Comparison of ENCODE assay signal across 28 cellular contexts in the genomic region with DNA sequence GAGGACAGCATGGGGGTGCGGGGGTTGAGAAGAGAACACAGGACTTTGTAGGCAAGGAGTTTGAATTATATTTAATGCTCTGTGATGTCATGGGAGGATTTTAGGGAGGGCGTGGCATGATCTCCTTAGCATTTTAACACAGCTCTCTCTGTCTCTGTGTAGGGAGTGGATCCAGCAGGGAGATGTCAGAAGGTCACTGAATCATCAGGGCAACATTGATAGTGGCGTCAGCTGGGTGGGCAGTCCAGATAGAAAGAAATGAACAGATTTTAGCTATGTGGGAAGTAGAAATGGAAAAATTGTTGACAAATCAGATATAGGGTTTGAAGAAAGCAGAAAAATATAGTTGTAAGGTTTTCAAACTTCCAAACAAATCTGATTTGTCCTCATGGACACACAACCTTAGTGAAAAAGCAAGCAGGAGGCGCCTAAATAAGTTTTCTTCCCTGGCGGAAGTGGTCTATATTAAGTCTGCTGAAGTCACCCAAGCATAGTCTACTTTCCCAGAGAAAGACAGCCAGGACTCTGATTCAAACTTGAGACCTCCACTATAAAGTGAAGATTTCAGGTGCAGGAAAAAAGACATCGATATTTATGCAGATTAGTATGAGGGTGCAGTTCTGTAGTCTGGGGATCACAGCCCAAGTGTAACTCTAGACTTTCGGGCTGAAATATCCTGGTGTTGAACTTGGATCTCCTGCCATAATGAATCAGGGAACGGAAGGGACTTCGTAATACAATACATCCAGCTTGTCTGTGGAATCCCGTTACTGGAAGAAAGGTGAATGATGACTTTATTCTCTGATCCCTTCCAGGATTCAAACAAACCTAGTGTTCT. TPM values are rescaled to one million over a fixed set of nuclear protein-coding genes. Genes with fewer than 3 reads are reported as not detected.
"Had no signal": no experiment of that assay in that cellular context is flagged by ENCODE, and none has a peak within 500 bp of the region (broad histone marks: within the 10 kb centered on the region; RNA-seq: fewer than 3 reads in every experiment).

No MANE protein-coding gene starts in this region.

- H3K36me3 ChIP-seq: ascending aorta, MG63, SJSA1 had no signal

- H3K4me3 ChIP-seq: ascending aorta, body of pancreas, MG63, SJSA1 had no signal

- H3K4me1 ChIP-seq: ascending aorta, body of pancreas, SJSA1 had no signal

- H3K27ac ChIP-seq: ascending aorta, body of pancreas, SJSA1 had no signal

- H3K27me3 ChIP-seq: ascending aorta, body of pancreas had no signal

- DNase-seq: activated CD4-positive, alpha-beta memory T cell treated with anti-CD3 and anti-CD28 coated beads for 36 hours; activated CD4-positive, alpha-beta T cell treated with anti-CD3 and anti-CD28 coated beads, Interleukin-2, amount 10 ng/mL, durations not matched to agents 7 days and 5 days; activated CD4-positive, CD25-positive, alpha-beta regulatory T cell treated with anti-CD3 and anti-CD28 coated beads, Interleukin-2, amount 50 U/mL, for 72 hours; activated CD8-positive, alpha-beta memory T cell treated with anti-CD3 and anti-CD28 coated beads for 24 hours; activated effector memory CD4-positive, alpha-beta T cell treated with anti-CD3 and anti-CD28 coated beads, Interleukin-2, amount 50 U/mL, for 16 hours; activated naive CD4-positive, alpha-beta T cell treated with Interleukin-2 at 50 U/mL for 16 hours; activated naive CD8-positive, alpha-beta T cell treated with anti-CD3 and anti-CD28 coated beads, Interleukin-2, amount 50 U/mL, for 24 hours; activated T-cell treated with anti-CD3 and anti-CD28 coated beads, Interleukin-2, amount 50 U/mL, for 4 hours; amniotic stem cell; body of pancreas; central memory CD4-positive, alpha-beta T cell; MG63; NCI-H1105; NCI-H1436; NCI-H187; NCI-H345; NCI-H510A; NCI-H526 treated with DMSO at 0.1 percent for 48 hours; NCI-H82; PC-3; SHP77; T-helper 17 cell; T-helper 9 cell had no signal

- ATAC-seq: activated naive CD4-positive, alpha-beta T cell treated with anti-CD3 and anti-CD28 coated beads, Interleukin-2, amount 50 U/mL, for 72 hours; activated naive CD8-positive, alpha-beta T cell treated with anti-CD3 and anti-CD28 coated beads, Interleukin-2, amount 50 U/mL, for 24 hours; activated T-cell treated with anti-CD3 and anti-CD28 coated beads, Interleukin-2, amount 50 U/mL, for 4 hours; body of pancreas; PC-3; T-helper 17 cell; WTC11 had no signal

- H3K9me3 ChIP-seq: ascending aorta, body of pancreas, MG63, SJSA1 had no signal

RNA-seq across cellular contexts. Expression of a gene that starts 18.1 kb away (rescaled TPM):
- total RNA-seq: activated CD4-positive, alpha-beta memory T cell treated with anti-CD3 and anti-CD28 coated beads for 36 hours; activated CD4-positive, alpha-beta T cell treated with anti-CD3 and anti-CD28 coated beads, Interleukin-2, amount 10 ng/mL, durations not matched to agents 7 days and 5 days; activated naive CD4-positive, alpha-beta T cell treated with anti-CD3 and anti-CD28 coated beads, Interleukin-2, amount 50 U/mL, for 72 hours; activated T-cell treated with anti-CD3 and anti-CD28 coated beads, Interleukin-2, amount 50 U/mL, for 4 hours; bronchial epithelial cell; PC-3; T-helper 17 cell had no signal
